9 cellular contexts compared by ENCODE assay signal in genomic region chr3:129577925-129578742, GRCh38. TPM values are rescaled to one million over a fixed set of nuclear protein-coding genes. Genes with fewer than 3 reads are reported as not detected.
DNase-seq lines count a peak whose midpoint lies in the region; ATAC-seq and TF ChIP-seq lines count a peak whose summit lies in the region.
"Had no signal": no experiment of that assay in that cellular context is flagged by ENCODE, and none has a peak within 500 bp of the region (broad histone marks: within the 10 kb centered on the region; RNA-seq: fewer than 3 reads in every experiment).

No MANE protein-coding gene starts in this region.

- no peaks in the 10 kb centered on the region for H3K9me3 ChIP-seq in ascending aorta

- intact Hi-C loops in ascending aorta (cut with DNase I): no loop called here

- no peaks in the 10 kb centered on the region for H3K4me1 ChIP-seq in ascending aorta

- peaks cover 57 to 74% of the 10 kb centered on the region in 2 donors for H3K36me3 ChIP-seq in ascending aorta

- ATAC-seq in HG03571 (IDR thresholded peaks at IDR 0.05; ENCODE audit: unreplicated experiment) (peak; percentile 53), HG03439 (IDR thresholded peaks at IDR 0.05; ENCODE audit: unreplicated experiment) (no peak)
- peak; percentile 81 for ATAC-seq in stimulated activated naive B cell treated with anti-CD40 and anti-IgM and Interleukin-4, amounts not matched to agents 10 μg/mL and 1 μg/mL and 100 μg/mL, for 72 hours (replicated peaks)

- no peaks in the 10 kb centered on the region for H3K9me3 Mint-ChIP-seq in stimulated activated naive B cell treated with anti-CD40 and anti-IgM and Interleukin-4, amounts not matched to agents 10 μg/mL and 1 μg/mL and 100 μg/mL, for 72 hours

- H3K27me3 ChIP-seq in ascending aorta: no peaks in the 10 kb centered on the region

- H3K4me3 Mint-ChIP-seq in stimulated activated naive B cell treated with anti-CD40 and anti-IgM and Interleukin-4, amounts not matched to agents 10 μg/mL and 1 μg/mL and 100 μg/mL, for 72 hours: peak overlapping the region; percentile 55 to 59

- TF ChIP-seq CTCF in ascending aorta (IDR thresholded peaks at IDR 0.05): no peak

- no peaks in the 10 kb centered on the region for H3K27me3 Mint-ChIP-seq in stimulated activated naive B cell treated with anti-CD40 and anti-IgM and Interleukin-4, amounts not matched to agents 10 μg/mL and 1 μg/mL and 100 μg/mL, for 72 hours

- H3K4me3 ChIP-seq in ascending aorta: no peak overlapping the region

- no peaks in the 10 kb centered on the region for H3K36me3 Mint-ChIP-seq in stimulated activated naive B cell treated with anti-CD40 and anti-IgM and Interleukin-4, amounts not matched to agents 10 μg/mL and 1 μg/mL and 100 μg/mL, for 72 hours

- H3K27ac ChIP-seq in ascending aorta: peak overlapping the region; percentile 58 to 70
- H3K27ac ChIP-seq: 22Rv1 had no signal

- H3K27ac Mint-ChIP-seq in stimulated activated naive B cell treated with anti-CD40 and anti-IgM and Interleukin-4, amounts not matched to agents 10 μg/mL and 1 μg/mL and 100 μg/mL, for 72 hours: peak overlapping the region; percentile 93

- DNase-seq in DMS 273 (lab: John Stamatoyannopoulos, UW; ENCODE audit: unreplicated experiment) (peak; percentile 65), DMS 273 treated with DMSO at 0.1 percent for 48 hours (lab: John Stamatoyannopoulos, UW) (no peak), ascending aorta (ENCODE audit: low spot score in 2 of 2) (peak in 1 of 2 donors; percentile 40), COLO668 (lab: John Stamatoyannopoulos, UW; ENCODE audit: unreplicated experiment) (no peak), A172 (ENCODE audit: low spot score) (no peak)
- peak; percentile 71 for DNase-seq in stimulated activated naive B cell treated with anti-CD40 and anti-IgM and Interleukin-4, amounts not matched to agents 10 μg/mL and 1 μg/mL and 100 μg/mL, for 72 hours

- peaks cover 53 to 55% of the 10 kb centered on the region in 2 donors for H3K4me1 Mint-ChIP-seq in stimulated activated naive B cell treated with anti-CD40 and anti-IgM and Interleukin-4, amounts not matched to agents 10 μg/mL and 1 μg/mL and 100 μg/mL, for 72 hours

RNA-seq across cellular contexts. Expression of gene PLXND1, which starts 28.3 kb away (rescaled TPM):
- total RNA-seq in ascending aorta: 407 TPM
- total RNA-seq in A172 (2014; rRNA removed; shearing (Covaris generic)): 210 and 219 TPM in 2 replicates

RNA-seq across cellular contexts. Expression of gene H1-8, which starts 35.2 kb away (rescaled TPM):
- total RNA-seq in ascending aorta: not detected
- not detected in 2 replicates for total RNA-seq in A172 (2014; rRNA removed; shearing (Covaris generic))

RNA-seq across cellular contexts. Expression of gene RHO, which starts 49.7 kb away (rescaled TPM):
- not detected for total RNA-seq in ascending aorta
- total RNA-seq in A172 (2014; rRNA removed; shearing (Covaris generic)): not detected in 2 replicates

Comparison
In these comparisons a context has a peak if more than half of its experiments do, and no peak if none do; other contexts are left out.
1. DNase-seq: peak in DMS 273 (single experiment) and stimulated activated naive B cell treated with anti-CD40 and anti-IgM and Interleukin-4, amounts not matched to agents 10 μg/mL and 1 μg/mL and 100 μg/mL, for 72 hours (single experiment); none in DMS 273 treated with DMSO at 0.1 percent for 48 hours (single experiment), COLO668 (single experiment) and A172 (single experiment).